12 cellular contexts compared by ENCODE assay signal in genomic region chr13:70457474-70457873, GRCh38.
"Had no signal": no experiment of that assay in that cellular context is flagged by ENCODE, and none has a peak within 500 bp of the region (broad histone marks: within the 10 kb centered on the region; RNA-seq: fewer than 3 reads in every experiment).

No MANE protein-coding gene starts in this region.

- DNase-seq: activated CD4-positive, alpha-beta T cell treated with anti-CD3 and anti-CD28 coated beads, Interleukin-2, amount 50 U/mL, for 4 hours; activated effector memory CD4-positive, alpha-beta T cell treated with anti-CD3 and anti-CD28 coated beads, Interleukin-2, amount 50 U/mL, for 16 hours; activated T-cell treated with anti-CD3 and anti-CD28 coated beads, Interleukin-2, amount 50 U/mL, for 4 hours; amniotic stem cell; foreskin keratinocyte; head of caudate nucleus; kidney; lower lobe of right lung; naive B cell; thyroid gland had no signal

- H3K36me3 ChIP-seq: breast epithelium, lower lobe of right lung, pancreas, thyroid gland had no signal

- H3K4me3 ChIP-seq: breast epithelium, lower lobe of right lung, pancreas, thyroid gland had no signal

- H3K27ac ChIP-seq: breast epithelium, foreskin keratinocyte, lower lobe of right lung, pancreas, thyroid gland had no signal

- H3K9me3 ChIP-seq: breast epithelium, lower lobe of right lung, pancreas, thyroid gland had no signal

- H3K4me1 ChIP-seq: breast epithelium, foreskin keratinocyte, lower lobe of right lung, pancreas, thyroid gland had no signal
